In the genomic region with DNA sequence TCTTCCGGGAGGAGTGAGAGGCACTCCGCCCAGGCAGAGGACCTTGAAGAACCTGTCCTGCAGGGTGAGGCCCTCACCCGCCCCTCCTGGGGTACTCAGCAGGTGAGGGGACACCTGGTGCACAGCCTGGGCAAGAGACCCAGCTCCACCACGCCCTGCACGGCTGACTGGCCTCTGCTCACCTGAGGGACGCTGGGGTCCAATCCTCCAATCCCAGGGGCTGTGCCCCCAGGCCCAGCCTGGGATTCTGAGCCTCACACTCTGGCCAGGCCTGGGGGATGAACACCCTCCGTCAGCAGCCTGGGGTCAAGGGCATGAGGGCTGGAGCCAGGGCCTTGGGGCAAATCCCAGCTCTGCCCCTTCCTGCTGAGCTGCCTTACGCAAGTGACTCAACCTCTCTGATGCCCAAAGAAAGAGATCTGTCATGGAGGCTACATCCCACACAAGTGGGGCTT, we compare ENCODE assay signal across 22 cellular contexts.
DNase-seq lines count a peak whose midpoint lies in the region; ATAC-seq and TF ChIP-seq lines count a peak whose summit lies in the region.
"Had no signal": no experiment of that assay in that cellular context is flagged by ENCODE, and none has a peak within 500 bp of the region (broad histone marks: within the 10 kb centered on the region; RNA-seq: fewer than 3 reads in every experiment).

No MANE protein-coding gene starts in this region.

- no peaks in the 10 kb centered on the region for H3K36me3 Mint-ChIP-seq in natural killer cell treated with Interleukin-12 subunit alpha and Interleukin-12 subunit beta and Interleukin-15 and Interleukin-18, amount 100 ng/mL, for 72 hours
- H3K36me3 Mint-ChIP-seq in natural killer cell: no peaks in the 10 kb centered on the region
- H3K36me3 Mint-ChIP-seq: activated naive CD8-positive, alpha-beta T cell treated with anti-CD3 and anti-CD28 coated beads, Interleukin-2, amount 10 ng/mL, durations not matched to agents 7 days and 5 days had no signal

- H3K4me1 ChIP-seq in RWPE2 (ENCODE audit: insufficient read depth, poor library complexity, severe bottlenecking) (peaks cover 5% of the 10 kb centered on the region), lower lobe of right lung (peaks cover 6% of the 10 kb centered on the region), upper lobe of right lung (peaks cover 11% of the 10 kb centered on the region)
- H3K4me1 ChIP-seq: HAP-1 had no signal

- TF ChIP-seq CTCF in natural killer cell (IDR thresholded peaks at IDR 0.05) (no peak), RWPE2 (IDR thresholded peaks at IDR 0.05; ENCODE audit: poor library complexity, severe bottlenecking) (no peak), lower lobe of right lung (IDR thresholded peaks at IDR 0.05) (no peak), upper lobe of right lung (IDR thresholded peaks at IDR 0.05) (no peak)

- no peaks in the 10 kb centered on the region for H3K9me3 Mint-ChIP-seq in natural killer cell treated with Interleukin-12 subunit alpha and Interleukin-12 subunit beta and Interleukin-15 and Interleukin-18, amount 100 ng/mL, for 72 hours
- no peaks in the 10 kb centered on the region for H3K9me3 Mint-ChIP-seq in natural killer cell
- H3K9me3 Mint-ChIP-seq: activated naive CD8-positive, alpha-beta T cell treated with anti-CD3 and anti-CD28 coated beads, Interleukin-2, amount 10 ng/mL, durations not matched to agents 7 days and 5 days; activated T-helper 2 cell treated with anti-CD3 and anti-CD28 coated beads, Interferon-gamma antibody, Interleukin-2, Interleukin-4, amounts not matched to agents 10 μg/mL and 5 μg/mL and 100 μg/mL, durations not matched to agents 14 hours and 24 hours and 36 hours; stimulated activated naive CD8-positive, alpha-beta T cell treated with anti-CD3 and anti-CD28 coated beads, Interleukin-15, Interleukin-2, amounts not matched to agents 100 ng/mL and 50 ng/mL, for 24 hours had no signal

- no peaks in the 10 kb centered on the region for H3K9me3 ChIP-seq in RWPE2 (ENCODE audit: severe bottlenecking)
- H3K9me3 ChIP-seq in lower lobe of right lung: no peaks in the 10 kb centered on the region
- H3K9me3 ChIP-seq in upper lobe of right lung: no peaks in the 10 kb centered on the region
- H3K9me3 ChIP-seq: BLaER1, HAP-1, Peyer's patch had no signal

- H3K27me3 ChIP-seq in RWPE2 (ENCODE audit: insufficient read depth, poor library complexity, severe bottlenecking): no peaks in the 10 kb centered on the region
- H3K27me3 ChIP-seq in lower lobe of right lung (ENCODE audit: low read depth): no peaks in the 10 kb centered on the region
- H3K27me3 ChIP-seq in upper lobe of right lung: no peaks in the 10 kb centered on the region
- H3K27me3 ChIP-seq: BLaER1, Peyer's patch had no signal

- DNase-seq in natural killer cell treated with Interleukin-12 subunit alpha and Interleukin-12 subunit beta and Interleukin-15 and Interleukin-18, amount 100 ng/mL, for 72 hours (ENCODE audit: low spot score): no peak
- no peak for DNase-seq in natural killer cell
- DNase-seq in RWPE2 (ENCODE audit: low spot score): no peak
- DNase-seq in lower lobe of right lung: peak; percentile 75
- peak; percentile 82 for DNase-seq in upper lobe of right lung
- no peak for DNase-seq in NCI-H187 (lab: John Stamatoyannopoulos, UW)
- no peak for DNase-seq in NCI-H1092 (lab: John Stamatoyannopoulos, UW)
- DNase-seq: activated naive CD8-positive, alpha-beta T cell treated with anti-CD3 and anti-CD28 coated beads, Interleukin-2, amount 10 ng/mL, durations not matched to agents 7 days and 5 days; foreskin fibroblast; GDM1; NCI-H2029 treated with DMSO at 0.1 percent for 48 hours; NCI-H446; NK-92 treated with Interleukin-12 subunit alpha and Interleukin-12 subunit beta, amount 100 ng/mL, for 24 hours; stimulated activated CD4-positive, alpha-beta T cell treated with anti-CD3 and anti-CD28 coated beads, Interleukin-4, amount 100 ng/mL, for 24 hours; T-helper 2 cell had no signal

- no peak overlapping the region for H3K27ac ChIP-seq in RWPE2 (ENCODE audit: poor library complexity, severe bottlenecking)
- H3K27ac ChIP-seq in lower lobe of right lung: no peak overlapping the region
- H3K27ac ChIP-seq in upper lobe of right lung: no peak overlapping the region
- H3K27ac ChIP-seq: BLaER1, KMS-11 had no signal

- H3K4me3 ChIP-seq in RWPE2 (ENCODE audit: severe bottlenecking): no peak overlapping the region
- no peak overlapping the region for H3K4me3 ChIP-seq in lower lobe of right lung
- no peak overlapping the region for H3K4me3 ChIP-seq in upper lobe of right lung
- H3K4me3 ChIP-seq: BLaER1, HAP-1, Peyer's patch had no signal

- ATAC-seq in natural killer cell treated with Interleukin-12 subunit alpha and Interleukin-12 subunit beta and Interleukin-15 and Interleukin-18, amount 100 ng/mL, for 72 hours: peak; percentile 26 to 39
- ATAC-seq in natural killer cell (no peak), RWPE2 (ENCODE audit: low read depth) (peak; percentile 43; the same call in 2 of the 3 replicates), lower lobe of right lung (peak; percentile 75 to 80), upper lobe of right lung (peak; percentile 72), HG03439 (IDR thresholded peaks at IDR 0.05; ENCODE audit: unreplicated experiment) (no peak)

- H3K27ac Mint-ChIP-seq in natural killer cell treated with Interleukin-12 subunit alpha and Interleukin-12 subunit beta and Interleukin-15 and Interleukin-18, amount 100 ng/mL, for 72 hours: no peak overlapping the region
- H3K27ac Mint-ChIP-seq in natural killer cell: no peak overlapping the region
- H3K27ac Mint-ChIP-seq: activated naive CD8-positive, alpha-beta T cell treated with anti-CD3 and anti-CD28 coated beads, Interleukin-2, amount 10 ng/mL, durations not matched to agents 7 days and 5 days; activated T-helper 2 cell treated with anti-CD3 and anti-CD28 coated beads, Interferon-gamma antibody, Interleukin-2, Interleukin-4, amounts not matched to agents 10 μg/mL and 5 μg/mL and 100 μg/mL, durations not matched to agents 14 hours and 24 hours and 36 hours had no signal

- H3K27me3 Mint-ChIP-seq in natural killer cell treated with Interleukin-12 subunit alpha and Interleukin-12 subunit beta and Interleukin-15 and Interleukin-18, amount 100 ng/mL, for 72 hours: peaks cover 15 to 21% of the 10 kb centered on the region in 2 donors
- peaks cover 27 to 36% of the 10 kb centered on the region in 2 donors for H3K27me3 Mint-ChIP-seq in natural killer cell (ENCODE audit: low read depth in 2 of 2)
- H3K27me3 Mint-ChIP-seq: activated naive CD8-positive, alpha-beta T cell treated with anti-CD3 and anti-CD28 coated beads, Interleukin-2, amount 10 ng/mL, durations not matched to agents 7 days and 5 days had no signal

- intact Hi-C loops in natural killer cell (cut with micrococcal nuclease): no loop called here
- intact Hi-C loops in lower lobe of right lung (cut with DNase I): no loop called here
- intact Hi-C loops in upper lobe of right lung (cut with DNase I): no loop called here

- H3K36me3 ChIP-seq in RWPE2 (ENCODE audit: low read depth): no peaks in the 10 kb centered on the region
- no peaks in the 10 kb centered on the region for H3K36me3 ChIP-seq in lower lobe of right lung
- H3K36me3 ChIP-seq in upper lobe of right lung: no peaks in the 10 kb centered on the region
- H3K36me3 ChIP-seq: BLaER1, HAP-1, Peyer's patch had no signal

- H3K4me3 Mint-ChIP-seq in natural killer cell treated with Interleukin-12 subunit alpha and Interleukin-12 subunit beta and Interleukin-15 and Interleukin-18, amount 100 ng/mL, for 72 hours: no peak overlapping the region
- no peak overlapping the region for H3K4me3 Mint-ChIP-seq in natural killer cell
- H3K4me3 Mint-ChIP-seq: activated naive CD8-positive, alpha-beta T cell treated with anti-CD3 and anti-CD28 coated beads, Interleukin-2, amount 10 ng/mL, durations not matched to agents 7 days and 5 days; stimulated activated naive CD8-positive, alpha-beta T cell treated with anti-CD3 and anti-CD28 coated beads, Interleukin-15, Interleukin-2, amounts not matched to agents 100 ng/mL and 50 ng/mL, for 24 hours had no signal

- peaks cover 10 to 24% of the 10 kb centered on the region in 2 donors for H3K4me1 Mint-ChIP-seq in natural killer cell treated with Interleukin-12 subunit alpha and Interleukin-12 subunit beta and Interleukin-15 and Interleukin-18, amount 100 ng/mL, for 72 hours (ENCODE audit: low read depth in 2 of 2)
- peaks cover 3 to 7% of the 10 kb centered on the region in 2 donors for H3K4me1 Mint-ChIP-seq in natural killer cell

Comparison
In these comparisons a context has a peak if more than half of its experiments do, and no peak if none do; other contexts are left out.
1. ATAC-seq: peak in natural killer cell treated with Interleukin-12 subunit alpha and Interleukin-12 subunit beta and Interleukin-15 and Interleukin-18, amount 100 ng/mL, for 72 hours (2 of 2), RWPE2 (single experiment), lower lobe of right lung (2 of 2) and upper lobe of right lung (single experiment); none in natural killer cell (0 of 3) and HG03439 (single experiment).
2. DNase-seq: peak in lower lobe of right lung (single experiment) and upper lobe of right lung (single experiment); none in natural killer cell treated with Interleukin-12 subunit alpha and Interleukin-12 subunit beta and Interleukin-15 and Interleukin-18, amount 100 ng/mL, for 72 hours (single experiment), natural killer cell (single experiment), RWPE2 (single experiment), NCI-H187 (0 of 2) and NCI-H1092 (single experiment).